Comparison of ENCODE assay signal across 29 cellular contexts in genomic region chr13:101567841-101568240, GRCh38.
"Had no signal": no experiment of that assay in that cellular context is flagged by ENCODE, and none has a peak within 500 bp of the region (broad histone marks: within the 10 kb centered on the region; RNA-seq: fewer than 3 reads in every experiment).

No MANE protein-coding gene starts in this region.

- DNase-seq: activated CD4-positive, alpha-beta memory T cell treated with anti-CD3 and anti-CD28 coated beads for 36 hours; activated CD4-positive, alpha-beta T cell treated with anti-CD3 and anti-CD28 coated beads, Interleukin-2, amount 10 ng/mL, durations not matched to agents 7 days and 5 days; activated CD4-positive, CD25-positive, alpha-beta regulatory T cell; activated CD8-positive, alpha-beta memory T cell treated with anti-CD3 and anti-CD28 coated beads for 24 hours; activated effector memory CD4-positive, alpha-beta T cell treated with anti-CD3 and anti-CD28 coated beads, Interleukin-2, amount 50 U/mL, for 16 hours; activated naive CD4-positive, alpha-beta T cell treated with Interleukin-2 at 50 U/mL for 16 hours; activated naive CD8-positive, alpha-beta T cell treated with anti-CD3 and anti-CD28 coated beads, Interleukin-2, amount 50 U/mL, for 24 hours; activated T-cell treated with anti-CD3 and anti-CD28 coated beads, Interleukin-2, amount 50 U/mL, for 4 hours; amygdala; MM.1S; NCI-H1105 treated with DMSO at 0.1 percent for 48 hours; NCI-H1436 treated with DMSO at 0.1 percent for 48 hours; NCI-H187; NCI-H2081 treated with DMSO at 0.1 percent for 48 hours; NCI-H446; NCI-H524; PC-3; SHP77; T-cell; T-helper 2 cell; T1000 had no signal

- H3K4me3 Mint-ChIP-seq: activated CD4-positive, alpha-beta memory T cell treated with anti-CD3 and anti-CD28 coated beads for 36 hours; activated CD4-positive, alpha-beta T cell treated with anti-CD3 and anti-CD28 coated beads, Interleukin-2, amount 10 ng/mL, durations not matched to agents 7 days and 5 days; activated naive CD8-positive, alpha-beta T cell treated with anti-CD3 and anti-CD28 coated beads, Interleukin-2, amount 50 U/mL, for 24 hours; activated T-cell treated with anti-CD3 and anti-CD28 coated beads, Interleukin-2, amount 50 U/mL, for 4 hours; brain; central memory CD8-positive, alpha-beta T cell; T-cell had no signal

- H3K27me3 ChIP-seq: SJSA1 had no signal

- H3K4me1 ChIP-seq: SJSA1 had no signal

- H3K27ac ChIP-seq: SJSA1, VCaP had no signal

- H3K4me3 ChIP-seq: SJSA1 had no signal

- H3K9me3 ChIP-seq: SJSA1 had no signal

- H3K27me3 Mint-ChIP-seq: activated CD4-positive, alpha-beta memory T cell treated with anti-CD3 and anti-CD28 coated beads for 36 hours; activated naive CD8-positive, alpha-beta T cell treated with anti-CD3 and anti-CD28 coated beads, Interleukin-2, amount 50 U/mL, for 24 hours; central memory CD8-positive, alpha-beta T cell; T-cell had no signal

- H3K27ac Mint-ChIP-seq: activated CD4-positive, alpha-beta memory T cell treated with anti-CD3 and anti-CD28 coated beads for 36 hours; activated CD4-positive, alpha-beta T cell treated with anti-CD3 and anti-CD28 coated beads, Interleukin-2, amount 10 ng/mL, durations not matched to agents 7 days and 5 days; activated naive CD4-positive, alpha-beta T cell treated with anti-CD3 and anti-CD28 coated beads, Interleukin-2, amount 50 U/mL, for 72 hours; activated naive CD8-positive, alpha-beta T cell treated with anti-CD3 and anti-CD28 coated beads, Interleukin-2, amount 50 U/mL, for 24 hours; brain; T-cell had no signal

- H3K36me3 ChIP-seq: SJSA1 had no signal

- H3K9me3 Mint-ChIP-seq: activated CD4-positive, alpha-beta memory T cell treated with anti-CD3 and anti-CD28 coated beads for 36 hours; activated CD4-positive, alpha-beta T cell treated with anti-CD3 and anti-CD28 coated beads, Interleukin-2, amount 10 ng/mL, durations not matched to agents 7 days and 5 days; activated naive CD4-positive, alpha-beta T cell treated with anti-CD3 and anti-CD28 coated beads, Interleukin-2, amount 50 U/mL, for 72 hours; activated naive CD8-positive, alpha-beta T cell treated with anti-CD3 and anti-CD28 coated beads, Interleukin-2, amount 50 U/mL, for 24 hours; activated T-cell treated with anti-CD3 and anti-CD28 coated beads, Interleukin-2, amount 50 U/mL, for 4 hours; brain; central memory CD8-positive, alpha-beta T cell; T-cell had no signal

- H3K36me3 Mint-ChIP-seq: activated CD4-positive, alpha-beta memory T cell treated with anti-CD3 and anti-CD28 coated beads for 36 hours; activated naive CD4-positive, alpha-beta T cell treated with anti-CD3 and anti-CD28 coated beads, Interleukin-2, amount 50 U/mL, for 72 hours; brain; T-cell had no signal

- FAIRE-seq: astrocyte, RCC 7860, TTC549 had no signal

- H3K4me1 Mint-ChIP-seq: activated CD4-positive, alpha-beta T cell treated with anti-CD3 and anti-CD28 coated beads, Interleukin-2, amount 10 ng/mL, durations not matched to agents 7 days and 5 days; activated naive CD8-positive, alpha-beta T cell treated with anti-CD3 and anti-CD28 coated beads, Interleukin-2, amount 50 U/mL, for 24 hours; brain; central memory CD8-positive, alpha-beta T cell; T-cell had no signal

- ATAC-seq: activated naive CD4-positive, alpha-beta T cell treated with anti-CD3 and anti-CD28 coated beads, Interleukin-2, amount 50 U/mL, for 72 hours; activated naive CD8-positive, alpha-beta T cell treated with anti-CD3 and anti-CD28 coated beads, Interleukin-2, amount 50 U/mL, for 24 hours; activated T-cell treated with anti-CD3 and anti-CD28 coated beads, Interleukin-2, amount 50 U/mL, for 4 hours; PC-3; T-cell had no signal
